In the genomic region with DNA sequence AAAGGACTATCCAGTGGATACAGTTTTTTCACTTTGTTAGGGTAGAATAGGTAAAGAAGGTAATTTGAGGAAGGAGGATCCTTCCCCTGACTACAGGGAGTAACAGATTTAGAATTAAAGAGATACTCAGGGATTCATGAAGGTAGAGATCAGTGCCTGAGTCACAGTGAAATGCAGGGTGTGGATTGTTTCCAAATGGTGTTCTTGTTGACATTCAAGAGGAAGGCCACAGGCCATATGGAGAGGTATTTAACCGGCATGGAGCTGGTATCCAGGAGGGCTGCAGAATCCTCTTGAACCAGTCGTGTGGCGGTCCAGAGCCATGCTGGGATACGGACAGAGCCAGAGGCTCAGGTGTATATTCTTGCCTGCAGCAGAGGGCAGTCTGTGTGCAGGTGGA, we compare ENCODE assay signal across 15 cellular contexts. TPM values are rescaled to one million over a fixed set of nuclear protein-coding genes. Genes with fewer than 3 reads are reported as not detected.
DNase-seq lines count a peak whose midpoint lies in the region; ATAC-seq, FAIRE-seq and TF ChIP-seq lines count a peak whose summit lies in the region.
"Had no signal": no experiment of that assay in that cellular context is flagged by ENCODE, and none has a peak within 500 bp of the region (broad histone marks: within the 10 kb centered on the region; RNA-seq: fewer than 3 reads in every experiment).

No MANE protein-coding gene starts in this region.

- peak overlapping the region; percentile 31 for H2BK5ac ChIP-seq in IMR-90 (ENCODE audit: low read depth, low read length, poor library complexity, severe bottlenecking)

- POLR2A ChIA-PET in IMR-90 (lab: Charles Lee; ENCODE audit: unreplicated experiment), result no interaction called here

- ATAC-seq in IMR-90 (ENCODE audit: low read depth), result no peak
- no peak for ATAC-seq in effector memory CD8-positive, alpha-beta T cell (replicated peaks)
- peak; percentile 66 to 77 (median 70) for ATAC-seq in pancreas
- no peak for ATAC-seq in GM19455 (IDR thresholded peaks at IDR 0.05; ENCODE audit: unreplicated experiment)
- no peak for ATAC-seq in HG03571 (IDR thresholded peaks at IDR 0.05; ENCODE audit: unreplicated experiment)

- H4K20me1 ChIP-seq in IMR-90 (ENCODE audit: insufficient read depth, low read length), result peaks cover 6% of the 10 kb centered on the region; the same call in 1 of the 2 replicates

- no peak for TF ChIP-seq POLR2A in IMR-90 (IDR thresholded peaks at IDR 0.05; ENCODE audit: low read depth, low read length)

- 60% methylated on average over 1 of the region's 4 CpGs; no CpG with 5 or more reads in 1 of the 2 experiments for WGBS in IMR-90 (ENCODE audit: extremely low coverage in 2 of 2, insufficient read length in 1 of 2), 2 experiments
- WGBS in pancreas, 2 donors, result 80% methylated on average over 4 of the region's 4 CpGs

- H3K23ac ChIP-seq in IMR-90 (ENCODE audit: low read depth, low read length), result no peak overlapping the region

- no peak overlapping the region for H3K4me3 ChIP-seq in IMR-90 (ENCODE audit: insufficient read depth, low read depth, low read length)
- no peak overlapping the region for H3K4me3 ChIP-seq in pancreas
- H3K4me3 ChIP-seq: BLaER1 treated with 17β-estradiol and CSF1 and Interleukin-3, amounts not matched to agents 10 nM and 100 nM had no signal

- intact Hi-C loops in IMR-90 (cut with micrococcal nuclease) (loop anchor here (5.0 kb wide), 1 partner anchor 62 kb away; no protein-coding TSS in a partner anchor), pancreas (cut with DNase I) (no loop called here)

- H3K4ac ChIP-seq in IMR-90 (ENCODE audit: low read depth, low read length), result peak overlapping the region; percentile 34

- H3K9me1 ChIP-seq in IMR-90 (ENCODE audit: insufficient read depth, low read length), result peaks cover 35% of the 10 kb centered on the region

- no peak overlapping the region for H3K4me2 ChIP-seq in IMR-90 (ENCODE audit: low read depth, low read length)
- H3K4me2 ChIP-seq: BLaER1 treated with 17β-estradiol and CSF1 and Interleukin-3, amounts not matched to agents 10 nM and 100 nM had no signal

- H3K4me1 ChIP-seq in IMR-90 (ENCODE audit: control insufficient read depth, insufficient read depth, low read length) (peaks cover 35% of the 10 kb centered on the region), pancreas (no peaks in the 10 kb centered on the region)
- H3K4me1 ChIP-seq: BLaER1 treated with 17β-estradiol and CSF1 and Interleukin-3, amounts not matched to agents 10 nM and 100 nM; parathyroid adenoma had no signal

- DNase-seq in DMS 273 (lab: John Stamatoyannopoulos, UW; ENCODE audit: unreplicated experiment) (peak; percentile 45), DMS 273 treated with DMSO at 0.1 percent for 48 hours (lab: John Stamatoyannopoulos, UW) (no peak), IMR-90 (peak; percentile 44), pancreas (no peak)
- no peak for DNase-seq in effector memory CD8-positive, alpha-beta T cell
- DNase-seq in activated naive CD4-positive, alpha-beta T cell treated with anti-CD3 and anti-CD28 coated beads, Interleukin-2, amount 50 U/mL, for 16 hours, result no peak
- DNase-seq: activated gamma-delta T cell, KBM-7, NCI-H1092 treated with DMSO at 0.1 percent for 48 hours, OCI-M1 had no signal

- H3K9ac ChIP-seq in IMR-90 (ENCODE audit: low read depth, low read length), result no peak overlapping the region
- H3K9ac ChIP-seq: BLaER1 treated with 17β-estradiol and CSF1 and Interleukin-3, amounts not matched to agents 10 nM and 100 nM; parathyroid adenoma had no signal

- H3K4me3 Mint-ChIP-seq in effector memory CD8-positive, alpha-beta T cell, result no peak overlapping the region

- H3K36me3 ChIP-seq in IMR-90 (ENCODE audit: control insufficient read depth, insufficient read depth, low read length) (peaks cover 20% of the 10 kb centered on the region), pancreas (peaks cover 2 to 4% (median 2%) of the 10 kb centered on the region in 3 donors)

- peaks cover 47% of the 10 kb centered on the region for H3K36me3 Mint-ChIP-seq in effector memory CD8-positive, alpha-beta T cell (ENCODE audit: insufficient read depth)

- H2AK9ac ChIP-seq in IMR-90 (replicated peaks; ENCODE audit: low read depth, low read length, poor library complexity), result peak overlapping the region; percentile 71

- peak overlapping the region in 1 of 2 experiments; percentile 66; a peak in 2 of 4 replicates for H4K8ac ChIP-seq in IMR-90 (ENCODE audit: low read depth in 2 of 2, low read length in 2 of 2)

- peak overlapping the region; percentile 59; the same call in 1 of the 2 replicates for H2AK5ac ChIP-seq in IMR-90 (ENCODE audit: low read depth, low read length)

- H2BK120ac ChIP-seq in IMR-90 (ENCODE audit: low read depth, low read length), result 0 out of 2 replicates have a peak overlapping the region, but pooled peaks have one; percentile 3

- H3K4me1 Mint-ChIP-seq in effector memory CD8-positive, alpha-beta T cell (ENCODE audit: low read depth in 2 of 2), result peaks cover 40 to 52% of the 10 kb centered on the region in 2 donors

- H3K27ac ChIP-seq in IMR-90 (ENCODE audit: insufficient read depth, low read length), result no peak overlapping the region
- H3K27ac ChIP-seq in pancreas, result no peak overlapping the region
- H3K27ac ChIP-seq: 22Rv1; BLaER1 treated with 17β-estradiol and CSF1 and Interleukin-3, amounts not matched to agents 10 nM and 100 nM; parathyroid adenoma had no signal

- CTCF ChIA-PET in IMR-90 (lab: Yijun Ruan, JAX), result no interaction called here

- no peak overlapping the region; the same call in 1 of the 2 replicates for H4K5ac ChIP-seq in IMR-90 (ENCODE audit: low read depth, low read length)

- no peak overlapping the region; the same call in 1 of the 2 replicates for H3K14ac ChIP-seq in IMR-90 (replicated peaks; ENCODE audit: low read depth, low read length)

- H2AFZ ChIP-seq in IMR-90 (replicated peaks; ENCODE audit: low read length, poor library complexity), result peak overlapping the region; percentile 18
- H2AFZ ChIP-seq: parathyroid adenoma had no signal

- TF ChIP-seq RAD21 in IMR-90 (IDR thresholded peaks at IDR 0.05; ENCODE audit: low read length), result no peak

- H3K27me3 Mint-ChIP-seq in effector memory CD8-positive, alpha-beta T cell, result no peaks in the 10 kb centered on the region

- no peak for FAIRE-seq in pancreas (lab: Jason Lieb, UNC)

- no TSS peak for BruUV-seq in IMR-90 (replicated peaks; lab: Mats Ljungman, UMichigan)

- H3K27ac Mint-ChIP-seq in effector memory CD8-positive, alpha-beta T cell, result peak overlapping the region; percentile 3 to 28

- no peak overlapping the region for H3K56ac ChIP-seq in IMR-90 (ENCODE audit: extremely low read depth, insufficient read depth, low read length)

- H3K9me3 Mint-ChIP-seq in effector memory CD8-positive, alpha-beta T cell, result no peaks in the 10 kb centered on the region

- no peak overlapping the region for H2BK20ac ChIP-seq in IMR-90 (ENCODE audit: low read depth, low read length)

- H4K91ac ChIP-seq in IMR-90 (ENCODE audit: insufficient read depth, low read depth, low read length), result no peak overlapping the region

- peak overlapping the region; percentile 75; the same call in 1 of the 3 replicates for H2BK15ac ChIP-seq in IMR-90 (ENCODE audit: low read depth, low read length)

- no peaks in the 10 kb centered on the region for H3K9me3 ChIP-seq in IMR-90 (ENCODE audit: control insufficient read depth, insufficient read depth, low read length)
- H3K9me3 ChIP-seq in pancreas, result no peaks in the 10 kb centered on the region

- H3K79me1 ChIP-seq in IMR-90 (ENCODE audit: low read depth in 1 of 2, low read length in 2 of 2), result peaks cover 17 to 62% of the 10 kb centered on the region in 2 experiments

- no peak for TF ChIP-seq CTCF in IMR-90 (conservative IDR thresholded peaks at IDR 0.05; ENCODE audit: low read depth, low read length)
- TF ChIP-seq CTCF in pancreas (IDR thresholded peaks at IDR 0.05), result no peak

- in situ Hi-C loops in IMR-90 (cut with MboI; ENCODE audit: low sequenced_read_pairs), result no loop called here

- H3K27me3 ChIP-seq in IMR-90 (ENCODE audit: control insufficient read depth, insufficient read depth, low read length), result no peaks in the 10 kb centered on the region
- no peaks in the 10 kb centered on the region for H3K27me3 ChIP-seq in pancreas
- H3K27me3 ChIP-seq: BLaER1 treated with 17β-estradiol and CSF1 and Interleukin-3, amounts not matched to agents 10 nM and 100 nM had no signal

- H3K18ac ChIP-seq in IMR-90 (ENCODE audit: low read depth, low read length), result no peak overlapping the region

- dilution Hi-C loops in IMR-90 (cut with HindIII; ENCODE audit: low sequenced_read_pairs, unreplicated experiment), result no loop called here

TF ChIP-seq in IMR-90, 13 proteins besides CTCF, POLR2A, EP300 and RAD21:
- no peak for TF ChIP-seq CEBPB (IDR thresholded peaks at IDR 0.05; ENCODE audit: low read depth, low read length)
- TF ChIP-seq FOS (IDR thresholded peaks at IDR 0.05; ENCODE audit: low read depth, low read length), result no peak
- TF ChIP-seq, protein P1, sequence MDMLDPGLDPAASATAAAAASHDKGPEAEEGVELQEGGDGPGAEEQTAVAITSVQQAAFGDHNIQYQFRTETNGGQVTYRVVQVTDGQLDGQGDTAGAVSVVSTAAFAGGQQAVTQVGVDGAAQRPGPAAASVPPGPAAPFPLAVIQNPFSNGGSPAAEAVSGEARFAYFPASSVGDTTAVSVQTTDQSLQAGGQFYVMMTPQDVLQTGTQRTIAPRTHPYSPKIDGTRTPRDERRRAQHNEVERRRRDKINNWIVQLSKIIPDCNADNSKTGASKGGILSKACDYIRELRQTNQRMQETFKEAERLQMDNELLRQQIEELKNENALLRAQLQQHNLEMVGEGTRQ (IDR thresholded peaks at IDR 0.05; ENCODE audit: low read depth, low read length), result no peak
- no peak for TF ChIP-seq CHD1 (IDR thresholded peaks at IDR 0.05; ENCODE audit: low read depth, low read length)
- TF ChIP-seq SMC3 (IDR thresholded peaks at IDR 0.05; ENCODE audit: low read depth, low read length), result no peak

RNA-seq across cellular contexts. Expression of gene GYG1, which starts 28.2 kb away (rescaled TPM):
- 77.8 and 90.3 TPM in 2 replicates for total RNA-seq in IMR-90 (2012; rRNA removed)
- polyA plus RNA-seq in IMR-90 (2012; rRNA removed), result 43.6 and 48.4 TPM in 2 replicates
- polyA plus RNA-seq in IMR-90 (2012; cell fraction: cytosol; rRNA removed), result 17.9 and 77.6 TPM in 2 replicates
- polyA plus RNA-seq in IMR-90 (2012; cell fraction: nucleus; rRNA removed; ENCODE audit: low replicate concordance), result 44.9 and 46.5 TPM in 2 replicates
- total RNA-seq in pancreas, result 10 to 100 TPM; 21.5 to 29.1 (median 22.6) TPM
- polyA plus RNA-seq in pancreas, result 10 to 100 TPM; 22.3 to 37.8 TPM

Comparison
In these comparisons a context has a peak if more than half of its experiments do, and no peak if none do; other contexts are left out.
1. DNase-seq: peak in DMS 273 (single experiment) and IMR-90 (single experiment); none in DMS 273 treated with DMSO at 0.1 percent for 48 hours (single experiment), effector memory CD8-positive, alpha-beta T cell (0 of 3), pancreas (0 of 6) and activated naive CD4-positive, alpha-beta T cell treated with anti-CD3 and anti-CD28 coated beads, Interleukin-2, amount 50 U/mL, for 16 hours (single experiment).
2. ATAC-seq: peak in pancreas (4 of 4); none in IMR-90 (single experiment), effector memory CD8-positive, alpha-beta T cell (single experiment), GM19455 (single experiment) and HG03571 (single experiment).